ENCODE assay signal across 18 cellular contexts in genomic region chr14:75885829-75886228, GRCh38.
DNase-seq lines count a peak whose midpoint lies in the region; ATAC-seq and TF ChIP-seq lines count a peak whose summit lies in the region.
"Had no signal": no experiment of that assay in that cellular context is flagged by ENCODE, and none has a peak within 500 bp of the region (broad histone marks: within the 10 kb centered on the region; RNA-seq: fewer than 3 reads in every experiment).

No MANE protein-coding gene starts in this region.

- in situ Hi-C loops in GM13977 (cut with MboI; ENCODE audit: low pct_unique_long_range_greater_than_20kb, low sequenced_read_pairs, unreplicated experiment): no loop called here

- H3K9me3 ChIP-seq in right atrium auricular region: no peaks in the 10 kb centered on the region
- H3K9me3 ChIP-seq: adrenal gland, right lobe of liver had no signal

- peak overlapping the region; percentile 76 for H3K27ac Mint-ChIP-seq in mesothelial cell of epicardium
- H3K27ac Mint-ChIP-seq: activated T-cell treated with anti-CD3 and anti-CD28 coated beads, Interleukin-2, amount 50 U/mL, for 72 hours; natural killer cell treated with Interleukin-12 subunit alpha and Interleukin-12 subunit beta and Interleukin-15 and Interleukin-18, amount 100 ng/mL, for 72 hours had no signal

- DNase-seq in M059J (ENCODE audit: low read depth): peak; percentile 88
- DNase-seq in mesothelial cell of epicardium (ENCODE audit: low spot score in 2 of 2, unreplicated experiment in 2 of 2): no peak
- DNase-seq in right atrium auricular region (ENCODE audit: low spot score): no peak
- DNase-seq in NCI-H226: no peak
- no peak for DNase-seq in GM13977 (ENCODE audit: low spot score)
- DNase-seq in SK-N-DZ (ENCODE audit: low spot score): no peak
- DNase-seq: activated CD4-positive, alpha-beta T cell treated with anti-CD3 and anti-CD28 coated beads, Interleukin-2, amount 50 U/mL, for 1 hour; activated T-cell treated with anti-CD3 and anti-CD28 coated beads, Interleukin-2, amount 50 U/mL, for 72 hours; adrenal gland; dorsolateral prefrontal cortex; glutamatergic neuron; NCI-H187 treated with DMSO at 0.1 percent for 48 hours; right lobe of liver; stimulated activated naive CD4-positive, alpha-beta T cell treated with Interleukin-2 at 50 U/mL for 16 hours had no signal

- no peak for TF ChIP-seq CTCF in mesothelial cell of epicardium (IDR thresholded peaks at IDR 0.05; ENCODE audit: unreplicated experiment)
- TF ChIP-seq CTCF in right atrium auricular region (IDR thresholded peaks at IDR 0.05): no peak
- TF ChIP-seq CTCF in GM13977 (IDR thresholded peaks at IDR 0.05; ENCODE audit: extremely low read depth, insufficient read depth, missing control alignments): no peak

- no peak overlapping the region for H2AFZ ChIP-seq in ACC112 (ENCODE audit: low read length, unreplicated experiment)

- H3K4me3 ChIP-seq in ACC112 (ENCODE audit: low read depth, low read length): peak overlapping the region; percentile 43; the same call in 1 of the 2 replicates
- no peak overlapping the region for H3K4me3 ChIP-seq in right atrium auricular region
- H3K4me3 ChIP-seq: adrenal gland, dorsolateral prefrontal cortex, right lobe of liver had no signal

- peaks cover 7% of the 10 kb centered on the region for H3K9me3 Mint-ChIP-seq in mesothelial cell of epicardium
- H3K9me3 Mint-ChIP-seq: activated T-cell treated with anti-CD3 and anti-CD28 coated beads, Interleukin-2, amount 50 U/mL, for 72 hours; natural killer cell treated with Interleukin-12 subunit alpha and Interleukin-12 subunit beta and Interleukin-15 and Interleukin-18, amount 100 ng/mL, for 72 hours had no signal

- H3K27me3 Mint-ChIP-seq in mesothelial cell of epicardium (ENCODE audit: low read depth): no peaks in the 10 kb centered on the region
- H3K27me3 Mint-ChIP-seq: natural killer cell treated with Interleukin-12 subunit alpha and Interleukin-12 subunit beta and Interleukin-15 and Interleukin-18, amount 100 ng/mL, for 72 hours had no signal

- no peak overlapping the region for H3K4me3 Mint-ChIP-seq in mesothelial cell of epicardium
- H3K4me3 Mint-ChIP-seq: activated T-cell treated with anti-CD3 and anti-CD28 coated beads, Interleukin-2, amount 50 U/mL, for 72 hours; natural killer cell treated with Interleukin-12 subunit alpha and Interleukin-12 subunit beta and Interleukin-15 and Interleukin-18, amount 100 ng/mL, for 72 hours had no signal

- H3K4me1 ChIP-seq in ACC112 (ENCODE audit: control insufficient read depth, insufficient read depth, low read length, unreplicated experiment): peaks cover 42% of the 10 kb centered on the region
- peaks cover 0 to 10% of the 10 kb centered on the region in 2 donors for H3K4me1 ChIP-seq in right atrium auricular region
- H3K4me1 ChIP-seq: adrenal gland, right lobe of liver had no signal

- H3K27ac ChIP-seq in ACC112 (ENCODE audit: low read depth, low read length): peak overlapping the region; percentile 94
- H3K27ac ChIP-seq in right atrium auricular region: no peak overlapping the region
- H3K27ac ChIP-seq: adrenal gland, right lobe of liver had no signal

- peaks cover 3% of the 10 kb centered on the region; the same call in 1 of the 2 replicates for H3K36me3 ChIP-seq in ACC112 (ENCODE audit: insufficient read depth, low read length)
- peaks cover 7% of the 10 kb centered on the region for H3K36me3 ChIP-seq in right atrium auricular region
- H3K36me3 ChIP-seq: adrenal gland, right lobe of liver had no signal

- H3K27me3 ChIP-seq in ACC112 (ENCODE audit: insufficient read depth, low read length) (no peaks in the 10 kb centered on the region), right atrium auricular region (no peaks in the 10 kb centered on the region)
- H3K27me3 ChIP-seq: adrenal gland, dorsolateral prefrontal cortex, right lobe of liver had no signal

- peak; percentile 75 for ATAC-seq in esophagus mucosa
- ATAC-seq: activated T-cell treated with anti-CD3 and anti-CD28 coated beads, Interleukin-2, amount 50 U/mL, for 72 hours; natural killer cell treated with Interleukin-12 subunit alpha and Interleukin-12 subunit beta and Interleukin-15 and Interleukin-18, amount 100 ng/mL, for 72 hours; right lobe of liver; Right ventricle myocardium inferior had no signal

- H3K4me1 Mint-ChIP-seq in mesothelial cell of epicardium: peaks cover 29% of the 10 kb centered on the region

- peaks cover 23% of the 10 kb centered on the region for H3K36me3 Mint-ChIP-seq in mesothelial cell of epicardium
- H3K36me3 Mint-ChIP-seq: natural killer cell treated with Interleukin-12 subunit alpha and Interleukin-12 subunit beta and Interleukin-15 and Interleukin-18, amount 100 ng/mL, for 72 hours had no signal

- no peaks in the 10 kb centered on the region for H3K79me2 ChIP-seq in ACC112 (ENCODE audit: control insufficient read depth, insufficient read depth, low read length, unreplicated experiment)
